In genomic region chr5:125012727-125013451, GRCh38 we compare ENCODE assay signal across 15 cellular contexts.
DNase-seq lines count a peak whose midpoint lies in the region; ATAC-seq and TF ChIP-seq lines count a peak whose summit lies in the region.
"Had no signal": no experiment of that assay in that cellular context is flagged by ENCODE, and none has a peak within 500 bp of the region (broad histone marks: within the 10 kb centered on the region; RNA-seq: fewer than 3 reads in every experiment).

No MANE protein-coding gene starts in this region.

- H3K9me3 ChIP-seq in GM23248 (ENCODE audit: low read depth) (no peaks in the 10 kb centered on the region), prostate gland (no peaks in the 10 kb centered on the region), aorta (ENCODE audit: control insufficient read depth, low read length) (peaks cover under 1% of the 10 kb centered on the region)

- whole genome bisulfite sequencing in GM23248 (ENCODE audit: low coverage in 1 of 2, low lambda C conversion rate in 2 of 2, missing lambda C conversion rate in 2 of 2), 2 experiments: 39 to 48% methylated on average over 7 of the region's 7 CpGs
- 38% methylated on average over 7 of the region's 7 CpGs for WGBS in prostate gland
- WGBS in aorta, 2 donors: 70 to 73% methylated on average over 7 of the region's 7 CpGs

- no peaks in the 10 kb centered on the region for H3K27me3 ChIP-seq in GM23248 (replicated peaks; ENCODE audit: insufficient read depth)
- H3K27me3 ChIP-seq in prostate gland (replicated peaks; ENCODE audit: insufficient read depth): no peaks in the 10 kb centered on the region
- peaks cover 0 to 1% of the 10 kb centered on the region in 2 donors for H3K27me3 ChIP-seq in aorta (ENCODE audit: control insufficient read depth in 1 of 2, insufficient read depth in 2 of 2, low read length in 1 of 2)

- H3K27ac ChIP-seq in GM23248 (no peak overlapping the region), epithelial cell of prostate (peak overlapping the region; percentile 29), prostate gland (no peak overlapping the region), aorta (ENCODE audit: low read depth in 1 of 2, low read length in 2 of 2) (no peak overlapping the region)

- intact Hi-C loops in left colon (cut with DNase I, micrococcal nuclease) (no loop called here), prostate gland (cut with DNase I) (no loop called here), aorta (cut with DNase I) (no loop called here)
- intact Hi-C loops in activated CD4-positive, alpha-beta T cell treated with anti-CD3 and anti-CD28 coated beads for 36 hours (cut with DNase I, micrococcal nuclease): no loop called here
- intact Hi-C loops in activated CD8-positive, alpha-beta T cell treated with anti-CD3 and anti-CD28 coated beads for 36 hours (cut with micrococcal nuclease): no loop called here

- H3F3A ChIP-seq in GM23248 (ENCODE audit: insufficient read depth): no peaks in the 10 kb centered on the region

- TF ChIP-seq POLR2A in prostate gland (IDR thresholded peaks at IDR 0.05): no peak

- CTCF ChIA-PET in activated CD4-positive, alpha-beta T cell treated with anti-CD3 and anti-CD28 coated beads for 36 hours (lab: Charles Lee): no interaction called here
- CTCF ChIA-PET in activated CD8-positive, alpha-beta T cell treated with anti-CD3 and anti-CD28 coated beads for 36 hours (lab: Charles Lee): no interaction called here

- POLR2A ChIA-PET in activated CD4-positive, alpha-beta T cell treated with anti-CD3 and anti-CD28 coated beads for 36 hours (lab: Charles Lee): no interaction called here
- POLR2A ChIA-PET in activated CD8-positive, alpha-beta T cell treated with anti-CD3 and anti-CD28 coated beads for 36 hours (lab: Charles Lee): no interaction called here

- no peak overlapping the region for H3K9ac ChIP-seq in GM23248

- H3K36me3 ChIP-seq in GM23248 (ENCODE audit: low read depth) (no peaks in the 10 kb centered on the region), prostate gland (no peaks in the 10 kb centered on the region), aorta (ENCODE audit: control insufficient read depth in 1 of 2, insufficient read depth in 2 of 2, low read length in 1 of 2) (no peaks in the 10 kb centered on the region)

- ATAC-seq in left colon (peak; percentile 22), aorta (ENCODE audit: low FRiP score) (no peak)
- ATAC-seq in activated CD4-positive, alpha-beta T cell treated with anti-CD3 and anti-CD28 coated beads for 36 hours: no peak
- ATAC-seq in activated CD8-positive, alpha-beta T cell treated with anti-CD3 and anti-CD28 coated beads for 36 hours: no peak

- no peaks in the 10 kb centered on the region for H3K27me3 Mint-ChIP-seq in activated CD4-positive, alpha-beta T cell treated with anti-CD3 and anti-CD28 coated beads for 36 hours
- H3K27me3 Mint-ChIP-seq in activated CD8-positive, alpha-beta T cell treated with anti-CD3 and anti-CD28 coated beads for 36 hours: no peaks in the 10 kb centered on the region
- H3K27me3 Mint-ChIP-seq: activated B cell treated with CpG ODN at 0.5 μM for 24 hours had no signal

- in situ Hi-C loops in GM23248 (cut with MboI): no loop called here

- no peak overlapping the region for H3K27ac Mint-ChIP-seq in activated CD4-positive, alpha-beta T cell treated with anti-CD3 and anti-CD28 coated beads for 36 hours
- H3K27ac Mint-ChIP-seq in activated CD8-positive, alpha-beta T cell treated with anti-CD3 and anti-CD28 coated beads for 36 hours: no peak overlapping the region
- H3K27ac Mint-ChIP-seq: CD14-positive monocyte had no signal

- H3K4me1 Mint-ChIP-seq in activated CD4-positive, alpha-beta T cell treated with anti-CD3 and anti-CD28 coated beads for 36 hours: no peaks in the 10 kb centered on the region
- no peaks in the 10 kb centered on the region for H3K4me1 Mint-ChIP-seq in activated CD8-positive, alpha-beta T cell treated with anti-CD3 and anti-CD28 coated beads for 36 hours (ENCODE audit: low read depth)
- H3K4me1 Mint-ChIP-seq: CD14-positive monocyte had no signal

- no peak for TF ChIP-seq CTCF in prostate gland (IDR thresholded peaks at IDR 0.05)
- no peak for TF ChIP-seq CTCF in activated CD8-positive, alpha-beta T cell treated with anti-CD3 and anti-CD28 coated beads for 36 hours (IDR thresholded peaks at IDR 0.05)

- H3K4me3 ChIP-seq in GM23248 (no peak overlapping the region), prostate gland (no peak overlapping the region), aorta (ENCODE audit: low read length in 2 of 2) (no peak overlapping the region)

- H3K9me3 Mint-ChIP-seq in activated CD4-positive, alpha-beta T cell treated with anti-CD3 and anti-CD28 coated beads for 36 hours (ENCODE audit: low read depth): no peaks in the 10 kb centered on the region
- no peaks in the 10 kb centered on the region for H3K9me3 Mint-ChIP-seq in activated CD8-positive, alpha-beta T cell treated with anti-CD3 and anti-CD28 coated beads for 36 hours
- H3K9me3 Mint-ChIP-seq: activated B cell treated with CpG ODN at 0.5 μM for 24 hours, naive B cell had no signal

- H3K9me2 ChIP-seq in GM23248 (ENCODE audit: insufficient read depth): no peaks in the 10 kb centered on the region

- H3K4me1 ChIP-seq in GM23248 (ENCODE audit: insufficient read depth): no peaks in the 10 kb centered on the region
- H3K4me1 ChIP-seq in prostate gland (replicated peaks): no peaks in the 10 kb centered on the region
- H3K4me1 ChIP-seq in aorta (ENCODE audit: control insufficient read depth in 1 of 2, insufficient read depth in 2 of 2, low read length in 2 of 2): no peaks in the 10 kb centered on the region

- H3K4me3 Mint-ChIP-seq in activated CD4-positive, alpha-beta T cell treated with anti-CD3 and anti-CD28 coated beads for 36 hours: no peak overlapping the region
- H3K4me3 Mint-ChIP-seq in activated CD8-positive, alpha-beta T cell treated with anti-CD3 and anti-CD28 coated beads for 36 hours: no peak overlapping the region
- H3K4me3 Mint-ChIP-seq: activated B cell treated with CpG ODN at 0.5 μM for 24 hours, CD14-positive monocyte had no signal

- H3K36me3 Mint-ChIP-seq in activated CD4-positive, alpha-beta T cell treated with anti-CD3 and anti-CD28 coated beads for 36 hours (ENCODE audit: low read depth): no peaks in the 10 kb centered on the region
- no peaks in the 10 kb centered on the region for H3K36me3 Mint-ChIP-seq in activated CD8-positive, alpha-beta T cell treated with anti-CD3 and anti-CD28 coated beads for 36 hours (ENCODE audit: low read depth)
- H3K36me3 Mint-ChIP-seq: CD14-positive monocyte, naive B cell had no signal

- no peak overlapping the region for H3K4me2 ChIP-seq in GM23248 (ENCODE audit: unreplicated experiment)

- H4K20me1 ChIP-seq in GM23248 (ENCODE audit: insufficient read depth): no peaks in the 10 kb centered on the region

- H2AFZ ChIP-seq in GM23248: peak overlapping the region; percentile 42; the same call in 1 of the 2 replicates

- no peaks in the 10 kb centered on the region for H3K79me2 ChIP-seq in GM23248 (ENCODE audit: insufficient read depth)

- DNase-seq in GM23248: no peak
- peak; percentile 16 for DNase-seq in epithelial cell of prostate (ENCODE audit: low read depth, low spot score)
- no peak for DNase-seq in left colon
- DNase-seq in prostate gland (ENCODE audit: low spot score): peak; percentile 61
- DNase-seq in activated CD4-positive, alpha-beta T cell treated with anti-CD3 and anti-CD28 coated beads for 36 hours: no peak
- no peak for DNase-seq in inferior parietal cortex (ENCODE audit: extremely low spot score)
- DNase-seq in activated CD8-positive, alpha-beta T cell treated with anti-CD3 and anti-CD28 coated beads for 36 hours: no peak
- DNase-seq in aorta: no peak
- DNase-seq: activated B cell treated with CpG ODN at 0.5 μM for 24 hours; activated effector memory CD4-positive, alpha-beta T cell treated with Interleukin-2 at 50 U/mL for 16 hours; MM.1S; NCI-H2081 treated with DMSO at 0.1 percent for 48 hours; substantia nigra had no signal

Comparison
In these comparisons a context has a peak if more than half of its experiments do, and no peak if none do; other contexts are left out.
1. DNase-seq: peak in epithelial cell of prostate (single experiment) and prostate gland (single experiment); none in GM23248 (single experiment), left colon (0 of 2), activated CD4-positive, alpha-beta T cell treated with anti-CD3 and anti-CD28 coated beads for 36 hours (single experiment), inferior parietal cortex (single experiment), activated CD8-positive, alpha-beta T cell treated with anti-CD3 and anti-CD28 coated beads for 36 hours (single experiment) and aorta (0 of 2).